ENCODE assay signal across 23 cellular contexts in genomic region chr2:197058777-197059176, GRCh38.
"Had no signal": no experiment of that assay in that cellular context is flagged by ENCODE, and none has a peak within 500 bp of the region (broad histone marks: within the 10 kb centered on the region; RNA-seq: fewer than 3 reads in every experiment).

No MANE protein-coding gene starts in this region.

- H3K4me1 Mint-ChIP-seq: nephron progenitor cell had no signal

- DNase-seq: cortex of kidney; dorsolateral prefrontal cortex; effector CD8-positive, alpha-beta T cell; gastrocnemius medialis; heart right ventricle; left ventricle myocardium inferior; lower lobe of right lung; nephron progenitor cell; psoas muscle; retina; right lobe of liver; stimulated activated CD4-positive, alpha-beta T cell treated with anti-CD3 and anti-CD28 coated beads, Interleukin-4, amount 100 ng/mL, for 1 hour; stimulated activated CD8-positive, alpha-beta memory T cell treated with anti-CD3 and anti-CD28 coated beads, Interleukin-4, amount 100 ng/mL, for 48 hours; tibial artery; upper lobe of left lung; uterus had no signal

- H3K4me1 ChIP-seq: esophagus muscularis mucosa, gastrocnemius medialis, heart right ventricle, left ventricle myocardium inferior, lower lobe of right lung, psoas muscle, right lobe of liver, tibial artery, upper lobe of left lung, uterus had no signal

- H3K4me3 ChIP-seq: dorsolateral prefrontal cortex, esophagus muscularis mucosa, gastrocnemius medialis, heart right ventricle, left ventricle myocardium inferior, lower lobe of right lung, psoas muscle, right lobe of liver, tibial artery, upper lobe of left lung, uterus had no signal

- ATAC-seq: gastrocnemius medialis; heart right ventricle; lower lobe of right lung; psoas muscle; right lobe of liver; stimulated activated memory B cell treated with anti-CD40 and anti-IgM and Interleukin-4, amounts not matched to agents 10 μg/mL and 1 μg/mL and 100 μg/mL, for 72 hours had no signal

- H3K36me3 ChIP-seq: gastrocnemius medialis, right lobe of liver, uterus had no signal

- H3K9me3 ChIP-seq: gastrocnemius medialis, neutrophil, right lobe of liver had no signal

- H3K27me3 Mint-ChIP-seq: memory B cell; stimulated activated memory B cell treated with anti-CD40 and anti-IgM and Interleukin-4, amounts not matched to agents 10 μg/mL and 1 μg/mL and 100 μg/mL, for 72 hours; stimulated activated naive CD8-positive, alpha-beta T cell treated with anti-CD3 and anti-CD28 coated beads, Interleukin-15, Interleukin-2, amounts not matched to agents 100 ng/mL and 50 ng/mL, for 24 hours had no signal

- H3K27ac Mint-ChIP-seq: mesothelial cell of epicardium; nephron progenitor cell; stimulated activated memory B cell treated with anti-CD40 and anti-IgM and Interleukin-4, amounts not matched to agents 10 μg/mL and 1 μg/mL and 100 μg/mL, for 72 hours had no signal

- H3K27me3 ChIP-seq: dorsolateral prefrontal cortex, esophagus muscularis mucosa, gastrocnemius medialis, heart right ventricle, neutrophil, right lobe of liver, tibial artery, upper lobe of left lung, uterus had no signal

- H3K27ac ChIP-seq: dorsolateral prefrontal cortex, epithelial cell of prostate, esophagus muscularis mucosa, gastrocnemius medialis, heart right ventricle, left ventricle myocardium inferior, lower lobe of right lung, neutrophil, psoas muscle, right lobe of liver, tibial artery, upper lobe of left lung, uterus had no signal

- H3K4me3 Mint-ChIP-seq: memory B cell; mesothelial cell of epicardium; nephron progenitor cell; stimulated activated memory B cell treated with anti-CD40 and anti-IgM and Interleukin-4, amounts not matched to agents 10 μg/mL and 1 μg/mL and 100 μg/mL, for 72 hours; stimulated activated naive CD8-positive, alpha-beta T cell treated with anti-CD3 and anti-CD28 coated beads, Interleukin-15, Interleukin-2, amounts not matched to agents 100 ng/mL and 50 ng/mL, for 24 hours had no signal
